9 cellular contexts compared by ENCODE assay signal in genomic region chr21:21921410-21922232, GRCh38.
DNase-seq lines count a peak whose midpoint lies in the region; TF ChIP-seq lines count a peak whose summit lies in the region.
"Had no signal": no experiment of that assay in that cellular context is flagged by ENCODE, and none has a peak within 500 bp of the region (broad histone marks: within the 10 kb centered on the region; RNA-seq: fewer than 3 reads in every experiment).

No MANE protein-coding gene starts in this region.

- in situ Hi-C loops in transverse colon (cut with MboI; ENCODE audit: low pct_ligation_motif_present in 1 of 4, low pct_unique_long_range_greater_than_20kb in 1 of 4, low sequenced_read_pairs in 3 of 4): loop anchor here in 1 of 4 donors (25.0 kb wide), 1 partner anchor 759 kb away; no protein-coding TSS in a partner anchor

- H3K4me3 Mint-ChIP-seq in activated naive CD4-positive, alpha-beta T cell treated with anti-CD3 and anti-CD28 coated beads, Interleukin-2, amount 10 ng/mL, durations not matched to agents 7 days and 5 days: no peak overlapping the region

- H3K4me3 ChIP-seq in fibroblast of pulmonary artery (replicated peaks; ENCODE audit: low read depth, low read length): no peak overlapping the region
- H3K4me3 ChIP-seq in transverse colon: no peak overlapping the region
- H3K4me3 ChIP-seq: SJCRH30 had no signal

- TF ChIP-seq CTCF in fibroblast of pulmonary artery (IDR thresholded peaks at IDR 0.05; ENCODE audit: low read length, missing control alignments): peak; percentile 76
- peak; percentile 44 to 60 (median 52) for TF ChIP-seq CTCF in transverse colon (IDR thresholded peaks at IDR 0.05)

- intact Hi-C loops in transverse colon (cut with DNase I; ENCODE audit: low total_unique reads): no loop called here

- TF ChIP-seq EP300 in transverse colon (IDR thresholded peaks at IDR 0.05; ENCODE audit: low read depth): no peak

- CTCF ChIA-PET in activated naive CD4-positive, alpha-beta T cell treated with anti-CD3 and anti-CD28 coated beads, Interleukin-2, amount 10 ng/mL, durations not matched to agents 7 days and 5 days (lab: Charles Lee): interaction anchor here (0.7 to 1.8 kb wide), 6 partner anchors 13 to 922 kb away, joined by 3 to 7 read pairs (median 3); no protein-coding TSS in a partner anchor

- H3K27ac ChIP-seq in transverse colon: no peak overlapping the region
- H3K27ac ChIP-seq: SJCRH30 had no signal

- H3K4me1 Mint-ChIP-seq in activated naive CD4-positive, alpha-beta T cell treated with anti-CD3 and anti-CD28 coated beads, Interleukin-2, amount 10 ng/mL, durations not matched to agents 7 days and 5 days: no peaks in the 10 kb centered on the region

- no peaks in the 10 kb centered on the region for H3K27me3 ChIP-seq in transverse colon

- H3K36me3 ChIP-seq in transverse colon: no peaks in the 10 kb centered on the region
- H3K36me3 ChIP-seq: SJCRH30 had no signal

- no peaks in the 10 kb centered on the region for H3K4me1 ChIP-seq in transverse colon
- H3K4me1 ChIP-seq: SJCRH30 had no signal

- H3K27me3 Mint-ChIP-seq in activated naive CD4-positive, alpha-beta T cell treated with anti-CD3 and anti-CD28 coated beads, Interleukin-2, amount 10 ng/mL, durations not matched to agents 7 days and 5 days: no peaks in the 10 kb centered on the region

- DNase-seq in NCI-H82 (lab: John Stamatoyannopoulos, UW): peak; percentile 76
- no peak for DNase-seq in NCI-H82 treated with DMSO at 0.1 percent for 48 hours (lab: John Stamatoyannopoulos, UW; ENCODE audit: unreplicated experiment)
- DNase-seq in NCI-H69 (lab: John Stamatoyannopoulos, UW): peak; percentile 81
- peak; percentile 63 for DNase-seq in fibroblast of pulmonary artery (ENCODE audit: low read depth)
- no peak for DNase-seq in transverse colon
- no peak for DNase-seq in anterior cingulate cortex (lab: John Stamatoyannopoulos, UW)
- no peak for DNase-seq in activated naive CD4-positive, alpha-beta T cell treated with anti-CD3 and anti-CD28 coated beads, Interleukin-2, amount 10 ng/mL, durations not matched to agents 7 days and 5 days
- DNase-seq in activated gamma-delta T cell (lab: John Stamatoyannopoulos, UW): no peak

- H3K9me3 Mint-ChIP-seq in activated naive CD4-positive, alpha-beta T cell treated with anti-CD3 and anti-CD28 coated beads, Interleukin-2, amount 10 ng/mL, durations not matched to agents 7 days and 5 days: no peaks in the 10 kb centered on the region

- H3K36me3 Mint-ChIP-seq in activated naive CD4-positive, alpha-beta T cell treated with anti-CD3 and anti-CD28 coated beads, Interleukin-2, amount 10 ng/mL, durations not matched to agents 7 days and 5 days: no peaks in the 10 kb centered on the region

- TF ChIP-seq POLR2A in transverse colon (IDR thresholded peaks at IDR 0.05): no peak

- WGBS in transverse colon (ENCODE audit: low coverage in 1 of 2), 2 donors: 51 to 53% methylated on average over 6 of the region's 6 CpGs

- H3K9me3 ChIP-seq in transverse colon: no peaks in the 10 kb centered on the region
- H3K9me3 ChIP-seq: SJCRH30 had no signal

- no peak overlapping the region for H3K27ac Mint-ChIP-seq in activated naive CD4-positive, alpha-beta T cell treated with anti-CD3 and anti-CD28 coated beads, Interleukin-2, amount 10 ng/mL, durations not matched to agents 7 days and 5 days

Comparison
In these comparisons a context has a peak if more than half of its experiments do, and no peak if none do; other contexts are left out.
1. DNase-seq: peak in NCI-H82 (single experiment), NCI-H69 (single experiment) and fibroblast of pulmonary artery (single experiment); none in NCI-H82 treated with DMSO at 0.1 percent for 48 hours (single experiment), transverse colon (single experiment), anterior cingulate cortex (0 of 58), activated naive CD4-positive, alpha-beta T cell treated with anti-CD3 and anti-CD28 coated beads, Interleukin-2, amount 10 ng/mL, durations not matched to agents 7 days and 5 days (single experiment) and activated gamma-delta T cell (single experiment).